ENCODE assay signal across 20 cellular contexts in the genomic region with DNA sequence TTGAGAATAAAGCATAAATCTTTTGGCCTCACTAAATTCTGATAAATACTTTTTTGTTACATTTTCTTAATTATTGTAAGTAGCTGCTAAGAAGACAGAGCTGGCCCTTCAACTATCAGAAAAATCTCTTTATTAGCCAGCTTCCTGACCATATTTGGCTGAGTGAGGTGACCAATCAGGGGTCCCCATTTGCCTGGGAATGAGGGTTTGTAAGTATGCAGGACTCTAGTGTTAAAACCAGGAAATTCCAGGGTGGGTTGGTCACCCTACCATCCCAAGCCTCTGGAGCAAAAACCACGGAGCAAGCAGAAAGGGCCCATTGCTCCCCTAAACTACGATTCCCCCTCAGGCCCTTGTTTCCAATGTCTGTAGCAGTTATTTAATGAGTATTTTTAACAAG.
A peak's percentile ranks its signal among the peaks of the same experiment; 100 is the strongest.
DNase-seq lines count a peak whose midpoint lies in the region; ATAC-seq and TF ChIP-seq lines count a peak whose summit lies in the region.
"Had no signal": no experiment of that assay in that cellular context is flagged by ENCODE, and none has a peak within 500 bp of the region (broad histone marks: within the 10 kb centered on the region; RNA-seq: fewer than 3 reads in every experiment).

No MANE protein-coding gene starts in this region.

- no peaks in the 10 kb centered on the region for H3K4me1 Mint-ChIP-seq in activated CD8-positive, alpha-beta memory T cell treated with anti-CD3 and anti-CD28 coated beads, Interleukin-2, amount 10 ng/mL, durations not matched to agents 7 days and 5 days
- H3K4me1 Mint-ChIP-seq: activated naive CD8-positive, alpha-beta T cell treated with anti-CD3 and anti-CD28 coated beads for 36 hours; stimulated activated memory B cell treated with anti-CD40 and anti-IgM and Interleukin-4, amounts not matched to agents 10 μg/mL and 1 μg/mL and 100 μg/mL, for 72 hours had no signal

- peak; percentile 94 for DNase-seq in EL
- peak; percentile 12 for DNase-seq in NCI-H226
- DNase-seq in fibroblast of the aortic adventitia (ENCODE audit: low read depth): peak; percentile 38
- DNase-seq in retinal pigment epithelial cell (ENCODE audit: low read depth): peak; percentile 78
- DNase-seq in stimulated activated CD4-positive, alpha-beta T cell treated with anti-CD3 and anti-CD28 coated beads, Interleukin-15, amount 100 ng/mL, for 24 hours: no peak
- DNase-seq in activated CD8-positive, alpha-beta memory T cell treated with anti-CD3 and anti-CD28 coated beads, Interleukin-2, amount 10 ng/mL, durations not matched to agents 7 days and 5 days: no peak
- DNase-seq in GDM1 (lab: John Stamatoyannopoulos, UW): no peak
- DNase-seq: activated CD4-positive, alpha-beta T cell treated with anti-CD3 and anti-CD28 coated beads, Interleukin-2, amount 50 U/mL, for 48 hours; activated naive CD8-positive, alpha-beta T cell treated with anti-CD3 and anti-CD28 coated beads for 36 hours; activated T-cell treated with anti-CD3 and anti-CD28 coated beads, Interleukin-2, amount 50 U/mL, for 4 hours; DMS153; heart left ventricle; kidney; NCI-H2081 treated with DMSO at 0.1 percent for 48 hours; NCI-H524 treated with DMSO at 0.1 percent for 48 hours; Right ventricle myocardium superior; WERI-Rb-1 had no signal

- H3K4me3 Mint-ChIP-seq in activated CD8-positive, alpha-beta memory T cell treated with anti-CD3 and anti-CD28 coated beads, Interleukin-2, amount 10 ng/mL, durations not matched to agents 7 days and 5 days: no peak overlapping the region
- H3K4me3 Mint-ChIP-seq: activated naive CD8-positive, alpha-beta T cell treated with anti-CD3 and anti-CD28 coated beads for 36 hours; activated T-cell treated with anti-CD3 and anti-CD28 coated beads, Interleukin-2, amount 50 U/mL, for 4 hours; stimulated activated memory B cell treated with anti-CD40 and anti-IgM and Interleukin-4, amounts not matched to agents 10 μg/mL and 1 μg/mL and 100 μg/mL, for 72 hours had no signal

- H3K36me3 Mint-ChIP-seq in activated CD8-positive, alpha-beta memory T cell treated with anti-CD3 and anti-CD28 coated beads, Interleukin-2, amount 10 ng/mL, durations not matched to agents 7 days and 5 days: no peaks in the 10 kb centered on the region
- H3K36me3 Mint-ChIP-seq: activated naive CD8-positive, alpha-beta T cell treated with anti-CD3 and anti-CD28 coated beads for 36 hours; stimulated activated memory B cell treated with anti-CD40 and anti-IgM and Interleukin-4, amounts not matched to agents 10 μg/mL and 1 μg/mL and 100 μg/mL, for 72 hours had no signal

- H3K27ac Mint-ChIP-seq in activated CD8-positive, alpha-beta memory T cell treated with anti-CD3 and anti-CD28 coated beads, Interleukin-2, amount 10 ng/mL, durations not matched to agents 7 days and 5 days: no peak overlapping the region
- H3K27ac Mint-ChIP-seq: activated naive CD8-positive, alpha-beta T cell treated with anti-CD3 and anti-CD28 coated beads for 36 hours; stimulated activated memory B cell treated with anti-CD40 and anti-IgM and Interleukin-4, amounts not matched to agents 10 μg/mL and 1 μg/mL and 100 μg/mL, for 72 hours had no signal

- no peaks in the 10 kb centered on the region for H3K9me3 Mint-ChIP-seq in activated CD8-positive, alpha-beta memory T cell treated with anti-CD3 and anti-CD28 coated beads, Interleukin-2, amount 10 ng/mL, durations not matched to agents 7 days and 5 days (ENCODE audit: low read depth)
- H3K9me3 Mint-ChIP-seq: activated T-cell treated with anti-CD3 and anti-CD28 coated beads, Interleukin-2, amount 50 U/mL, for 4 hours; stimulated activated memory B cell treated with anti-CD40 and anti-IgM and Interleukin-4, amounts not matched to agents 10 μg/mL and 1 μg/mL and 100 μg/mL, for 72 hours had no signal

- TF ChIP-seq CTCF in fibroblast of the aortic adventitia (IDR thresholded peaks at IDR 0.05; ENCODE audit: insufficient read depth, low read length): no peak
- no peak for TF ChIP-seq CTCF in retinal pigment epithelial cell (conservative IDR thresholded peaks at IDR 0.05; ENCODE audit: low read depth, low read length)

- ATAC-seq in HG03354 (IDR thresholded peaks at IDR 0.05; ENCODE audit: poor library complexity, severe bottlenecking, unreplicated experiment): no peak
- no peak for ATAC-seq in activated CD8-positive, alpha-beta memory T cell treated with anti-CD3 and anti-CD28 coated beads, Interleukin-2, amount 10 ng/mL, durations not matched to agents 7 days and 5 days
- ATAC-seq: activated T-cell treated with anti-CD3 and anti-CD28 coated beads, Interleukin-2, amount 50 U/mL, for 4 hours; esophagus mucosa; heart left ventricle; stimulated activated memory B cell treated with anti-CD40 and anti-IgM and Interleukin-4, amounts not matched to agents 10 μg/mL and 1 μg/mL and 100 μg/mL, for 72 hours had no signal

- H3K27me3 Mint-ChIP-seq in activated CD8-positive, alpha-beta memory T cell treated with anti-CD3 and anti-CD28 coated beads, Interleukin-2, amount 10 ng/mL, durations not matched to agents 7 days and 5 days: no peaks in the 10 kb centered on the region
- H3K27me3 Mint-ChIP-seq: activated naive CD8-positive, alpha-beta T cell treated with anti-CD3 and anti-CD28 coated beads for 36 hours; stimulated activated memory B cell treated with anti-CD40 and anti-IgM and Interleukin-4, amounts not matched to agents 10 μg/mL and 1 μg/mL and 100 μg/mL, for 72 hours had no signal

- H3K4me3 ChIP-seq in fibroblast of the aortic adventitia (ENCODE audit: low read depth, low read length): no peak overlapping the region
- H3K4me3 ChIP-seq in retinal pigment epithelial cell (ENCODE audit: low read length): no peak overlapping the region
- H3K4me3 ChIP-seq: heart left ventricle had no signal

- CTCF ChIA-PET in activated CD8-positive, alpha-beta memory T cell treated with anti-CD3 and anti-CD28 coated beads, Interleukin-2, amount 10 ng/mL, durations not matched to agents 7 days and 5 days (lab: Charles Lee): no interaction called here

Comparison
In these comparisons a context has a peak if more than half of its experiments do, and no peak if none do; other contexts are left out.
1. DNase-seq: peak in EL (single experiment), NCI-H226 (single experiment), fibroblast of the aortic adventitia (single experiment) and retinal pigment epithelial cell (single experiment); none in stimulated activated CD4-positive, alpha-beta T cell treated with anti-CD3 and anti-CD28 coated beads, Interleukin-15, amount 100 ng/mL, for 24 hours (single experiment), activated CD8-positive, alpha-beta memory T cell treated with anti-CD3 and anti-CD28 coated beads, Interleukin-2, amount 10 ng/mL, durations not matched to agents 7 days and 5 days (single experiment) and GDM1 (single experiment).